ENCODE assay signal across 19 cellular contexts in genomic region chr16:7317982-7318381, GRCh38. TPM values are rescaled to one million over a fixed set of nuclear protein-coding genes. Genes with fewer than 3 reads are reported as not detected.
"Had no signal": no experiment of that assay in that cellular context is flagged by ENCODE, and none has a peak within 500 bp of the region (broad histone marks: within the 10 kb centered on the region; RNA-seq: fewer than 3 reads in every experiment).

No MANE protein-coding gene starts in this region.

- H3K27ac ChIP-seq: RWPE1 had no signal

- H3K4me3 ChIP-seq: MG63 had no signal

- H3K36me3 ChIP-seq: MG63 had no signal

- H3K4me2 ChIP-seq: SK-N-SH had no signal

- DNase-seq: Karpas-422, KG1, MG63, NCI-H1092, NCI-H1105 treated with DMSO at 0.1 percent for 48 hours, NCI-H1417 treated with DMSO at 0.1 percent for 48 hours, NCI-H1930, NCI-H2107, NCI-H2227 treated with DMSO at 0.1 percent for 48 hours, NCI-H524 treated with DMSO at 0.1 percent for 48 hours, NCI-H774, SHP77, SK-N-SH, SW 1271, T-cell had no signal

- H3K9ac ChIP-seq: SK-N-SH had no signal

- H3K9me3 ChIP-seq: MG63, SK-N-SH had no signal

- ATAC-seq: T-cell had no signal

RNA-seq across cellular contexts. Expression of gene RBFOX1, which starts 14.7 kb away (rescaled TPM):
- total RNA-seq: HT1080, NCI-H460, SK-MEL-5, T-cell had no signal
- polyA plus RNA-seq: SK-N-SH had no signal
